In the genomic region with DNA sequence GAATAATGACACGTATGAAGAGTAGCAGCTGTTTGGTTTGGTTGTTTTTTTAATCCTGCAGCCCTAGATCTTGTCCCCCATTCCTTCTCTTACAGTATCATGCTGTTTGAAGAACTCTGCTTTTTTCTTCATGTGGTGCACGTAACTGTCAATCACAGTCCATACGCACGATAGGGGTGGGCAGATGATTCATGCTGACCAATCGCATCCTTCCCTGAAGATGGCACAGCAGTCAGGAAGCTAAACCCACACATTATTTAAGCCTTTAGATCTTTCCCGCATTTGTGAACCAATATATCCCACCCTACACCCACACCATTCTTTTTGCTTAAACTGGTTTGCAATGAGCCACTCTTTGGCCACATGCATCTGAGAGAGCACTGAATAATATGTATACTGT, we compare ENCODE assay signal across 15 cellular contexts.
DNase-seq lines count a peak whose midpoint lies in the region; ATAC-seq and TF ChIP-seq lines count a peak whose summit lies in the region.
"Had no signal": no experiment of that assay in that cellular context is flagged by ENCODE, and none has a peak within 500 bp of the region (broad histone marks: within the 10 kb centered on the region; RNA-seq: fewer than 3 reads in every experiment).

No MANE protein-coding gene starts in this region.

- H3K36me3 ChIP-seq in HEK293 (ENCODE audit: control insufficient read depth in 2 of 2, insufficient read depth in 1 of 2, low read length in 2 of 2): no peaks in the 10 kb centered on the region

- H3K4me3 ChIP-seq in HEK293 (ENCODE audit: low read depth, low read length): no peak overlapping the region
- H3K4me3 ChIP-seq: GM12878, GM23248 had no signal

- CTCF ChIA-PET in HEK293 (lab: Yijun Ruan, JAX): interaction anchor here (0.6 to 0.9 kb wide), 2 partner anchors 27 to 110 kb away, joined by 3 to 4 read pairs; no protein-coding TSS in a partner anchor

- intact Hi-C loops in left colon (cut with DNase I, micrococcal nuclease): no loop called here

- ATAC-seq in left colon: no peak
- ATAC-seq: GM12878 had no signal

- DNase-seq in SW480 (ENCODE audit: low spot score) (peak; percentile 68), iPS-NIHi11 (ENCODE audit: low spot score) (peak; percentile 48), DMS 273 treated with DMSO at 0.1 percent for 48 hours (lab: John Stamatoyannopoulos, UW) (no peak), pons (ENCODE audit: low spot score) (no peak), GDM1 (lab: John Stamatoyannopoulos, UW) (no peak), left colon (no peak)
- DNase-seq: CD4-positive, CD25-positive, alpha-beta regulatory T cell; DMS53; GM23248; NCI-H187 treated with DMSO at 0.1 percent for 48 hours; NCI-H2171 treated with DMSO at 0.1 percent for 48 hours; NCI-H748 treated with DMSO at 0.1 percent for 48 hours had no signal

- POLR2A ChIA-PET in HEK293 (lab: Yijun Ruan, JAX): no interaction called here

- no peaks in the 10 kb centered on the region for H3K9me3 ChIP-seq in HEK293 (ENCODE audit: control insufficient read depth, insufficient read depth, low read depth, low read length)

- H3K27ac ChIP-seq in HEK293 (ENCODE audit: extremely low read depth, low read depth, low read length): no peak overlapping the region
- H3K27ac ChIP-seq: GM23248, RWPE1 had no signal

- no peak for TF ChIP-seq CTCF in HEK293 (tag by site-specific recombination; IDR thresholded peaks at IDR 0.05)

- no peaks in the 10 kb centered on the region for H3K4me1 ChIP-seq in HEK293 (ENCODE audit: control insufficient read depth, insufficient read depth, low read length)

TF ChIP-seq in HEK293, 187 proteins besides CTCF, POLR2A, EP300 and RAD21:
- TF ChIP-seq EGR2 (tag by site-specific recombination; IDR thresholded peaks at IDR 0.05; ENCODE audit: low read depth): peak; percentile 26; the same call in 1 of the 2 replicates
- TF ChIP-seq KLF8 (tag by site-specific recombination; IDR thresholded peaks at IDR 0.05): no peak
TF ChIP-seq in HEK293: peak in this region for 1.

Comparison
In these comparisons a context has a peak if more than half of its experiments do, and no peak if none do; other contexts are left out.
1. DNase-seq: peak in SW480 (single experiment) and iPS-NIHi11 (single experiment); none in DMS 273 treated with DMSO at 0.1 percent for 48 hours (single experiment), pons (single experiment), GDM1 (single experiment) and left colon (0 of 2).